ENCODE assay signal across 1 cellular context in genomic region chr10:26046073-26046684, GRCh38.
TF ChIP-seq lines count a peak whose summit lies in the region.

No MANE protein-coding gene starts in this region.

TF ChIP-seq in H1, 55 proteins besides CTCF, POLR2A, EP300 and RAD21 (continued from another document):
- TF ChIP-seq, protein P1, sequence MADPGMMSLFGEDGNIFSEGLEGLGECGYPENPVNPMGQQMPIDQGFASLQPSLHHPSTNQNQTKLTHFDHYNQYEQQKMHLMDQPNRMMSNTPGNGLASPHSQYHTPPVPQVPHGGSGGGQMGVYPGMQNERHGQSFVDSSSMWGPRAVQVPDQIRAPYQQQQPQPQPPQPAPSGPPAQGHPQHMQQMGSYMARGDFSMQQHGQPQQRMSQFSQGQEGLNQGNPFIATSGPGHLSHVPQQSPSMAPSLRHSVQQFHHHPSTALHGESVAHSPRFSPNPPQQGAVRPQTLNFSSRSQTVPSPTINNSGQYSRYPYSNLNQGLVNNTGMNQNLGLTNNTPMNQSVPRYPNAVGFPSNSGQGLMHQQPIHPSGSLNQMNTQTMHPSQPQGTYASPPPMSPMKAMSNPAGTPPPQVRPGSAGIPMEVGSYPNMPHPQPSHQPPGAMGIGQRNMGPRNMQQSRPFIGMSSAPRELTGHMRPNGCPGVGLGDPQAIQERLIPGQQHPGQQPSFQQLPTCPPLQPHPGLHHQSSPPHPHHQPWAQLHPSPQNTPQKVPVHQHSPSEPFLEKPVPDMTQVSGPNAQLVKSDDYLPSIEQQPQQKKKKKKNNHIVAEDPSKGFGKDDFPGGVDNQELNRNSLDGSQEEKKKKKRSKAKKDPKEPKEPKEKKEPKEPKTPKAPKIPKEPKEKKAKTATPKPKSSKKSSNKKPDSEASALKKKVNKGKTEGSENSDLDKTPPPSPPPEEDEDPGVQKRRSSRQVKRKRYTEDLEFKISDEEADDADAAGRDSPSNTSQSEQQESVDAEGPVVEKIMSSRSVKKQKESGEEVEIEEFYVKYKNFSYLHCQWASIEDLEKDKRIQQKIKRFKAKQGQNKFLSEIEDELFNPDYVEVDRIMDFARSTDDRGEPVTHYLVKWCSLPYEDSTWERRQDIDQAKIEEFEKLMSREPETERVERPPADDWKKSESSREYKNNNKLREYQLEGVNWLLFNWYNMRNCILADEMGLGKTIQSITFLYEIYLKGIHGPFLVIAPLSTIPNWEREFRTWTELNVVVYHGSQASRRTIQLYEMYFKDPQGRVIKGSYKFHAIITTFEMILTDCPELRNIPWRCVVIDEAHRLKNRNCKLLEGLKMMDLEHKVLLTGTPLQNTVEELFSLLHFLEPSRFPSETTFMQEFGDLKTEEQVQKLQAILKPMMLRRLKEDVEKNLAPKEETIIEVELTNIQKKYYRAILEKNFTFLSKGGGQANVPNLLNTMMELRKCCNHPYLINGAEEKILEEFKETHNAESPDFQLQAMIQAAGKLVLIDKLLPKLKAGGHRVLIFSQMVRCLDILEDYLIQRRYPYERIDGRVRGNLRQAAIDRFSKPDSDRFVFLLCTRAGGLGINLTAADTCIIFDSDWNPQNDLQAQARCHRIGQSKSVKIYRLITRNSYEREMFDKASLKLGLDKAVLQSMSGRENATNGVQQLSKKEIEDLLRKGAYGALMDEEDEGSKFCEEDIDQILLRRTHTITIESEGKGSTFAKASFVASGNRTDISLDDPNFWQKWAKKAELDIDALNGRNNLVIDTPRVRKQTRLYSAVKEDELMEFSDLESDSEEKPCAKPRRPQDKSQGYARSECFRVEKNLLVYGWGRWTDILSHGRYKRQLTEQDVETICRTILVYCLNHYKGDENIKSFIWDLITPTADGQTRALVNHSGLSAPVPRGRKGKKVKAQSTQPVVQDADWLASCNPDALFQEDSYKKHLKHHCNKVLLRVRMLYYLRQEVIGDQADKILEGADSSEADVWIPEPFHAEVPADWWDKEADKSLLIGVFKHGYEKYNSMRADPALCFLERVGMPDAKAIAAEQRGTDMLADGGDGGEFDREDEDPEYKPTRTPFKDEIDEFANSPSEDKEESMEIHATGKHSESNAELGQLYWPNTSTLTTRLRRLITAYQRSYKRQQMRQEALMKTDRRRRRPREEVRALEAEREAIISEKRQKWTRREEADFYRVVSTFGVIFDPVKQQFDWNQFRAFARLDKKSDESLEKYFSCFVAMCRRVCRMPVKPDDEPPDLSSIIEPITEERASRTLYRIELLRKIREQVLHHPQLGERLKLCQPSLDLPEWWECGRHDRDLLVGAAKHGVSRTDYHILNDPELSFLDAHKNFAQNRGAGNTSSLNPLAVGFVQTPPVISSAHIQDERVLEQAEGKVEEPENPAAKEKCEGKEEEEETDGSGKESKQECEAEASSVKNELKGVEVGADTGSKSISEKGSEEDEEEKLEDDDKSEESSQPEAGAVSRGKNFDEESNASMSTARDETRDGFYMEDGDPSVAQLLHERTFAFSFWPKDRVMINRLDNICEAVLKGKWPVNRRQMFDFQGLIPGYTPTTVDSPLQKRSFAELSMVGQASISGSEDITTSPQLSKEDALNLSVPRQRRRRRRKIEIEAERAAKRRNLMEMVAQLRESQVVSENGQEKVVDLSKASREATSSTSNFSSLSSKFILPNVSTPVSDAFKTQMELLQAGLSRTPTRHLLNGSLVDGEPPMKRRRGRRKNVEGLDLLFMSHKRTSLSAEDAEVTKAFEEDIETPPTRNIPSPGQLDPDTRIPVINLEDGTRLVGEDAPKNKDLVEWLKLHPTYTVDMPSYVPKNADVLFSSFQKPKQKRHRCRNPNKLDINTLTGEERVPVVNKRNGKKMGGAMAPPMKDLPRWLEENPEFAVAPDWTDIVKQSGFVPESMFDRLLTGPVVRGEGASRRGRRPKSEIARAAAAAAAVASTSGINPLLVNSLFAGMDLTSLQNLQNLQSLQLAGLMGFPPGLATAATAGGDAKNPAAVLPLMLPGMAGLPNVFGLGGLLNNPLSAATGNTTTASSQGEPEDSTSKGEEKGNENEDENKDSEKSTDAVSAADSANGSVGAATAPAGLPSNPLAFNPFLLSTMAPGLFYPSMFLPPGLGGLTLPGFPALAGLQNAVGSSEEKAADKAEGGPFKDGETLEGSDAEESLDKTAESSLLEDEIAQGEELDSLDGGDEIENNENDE (IDR thresholded peaks at IDR 0.05; ENCODE audit: insufficient replicate concordance, low read length) = no peak
- TF ChIP-seq ASH2L (IDR thresholded peaks at IDR 0.05; ENCODE audit: low read length) (no peak), CEBPB (IDR thresholded peaks at IDR 0.05; ENCODE audit: low read depth, low read length) (0 out of 2 replicates have a peak, but pooled peaks have one; percentile 11), SRF (IDR thresholded peaks at IDR 0.05; ENCODE audit: low read depth, low read length) (no peak)
